1 cellular context compared by ENCODE assay signal in genomic region chr22:45671051-45671782, GRCh38.
TF ChIP-seq lines count a peak whose summit lies in the region.

No MANE protein-coding gene starts in this region.

TF ChIP-seq in HepG2, 621 proteins besides CTCF, POLR2A, EP300 and RAD21 (continued from another document):
- TF ChIP-seq ZNF784 (CRISPR knock-in tag; IDR thresholded peaks at IDR 0.05; ENCODE audit: borderline replicate concordance) (no peak), CBX2 (IDR thresholded peaks at IDR 0.05; ENCODE audit: low read depth, low read length) (no peak), CBX2 (CRISPR knock-in tag; IDR thresholded peaks at IDR 0.05; ENCODE audit: low read depth) (no peak), ZNF251 (CRISPR knock-in tag; IDR thresholded peaks at IDR 0.05) (no peak), AFF4 (CRISPR knock-in tag; IDR thresholded peaks at IDR 0.05) (no peak), THAP7 (CRISPR knock-in tag; IDR thresholded peaks at IDR 0.05) (no peak), ZNF7 (CRISPR knock-in tag; IDR thresholded peaks at IDR 0.05) (no peak), ZNF468 (CRISPR knock-in tag; IDR thresholded peaks at IDR 0.05) (no peak), FOXC1 (CRISPR knock-in tag; IDR thresholded peaks at IDR 0.05; ENCODE audit: borderline replicate concordance) (0 out of 2 replicates have a peak, but pooled peaks have one; percentile 4), ZNF12 (CRISPR knock-in tag; IDR thresholded peaks at IDR 0.05) (no peak), GABPA (IDR thresholded peaks at IDR 0.05; ENCODE audit: low read depth, low read length) (no peak), GABPA (CRISPR knock-in tag; IDR thresholded peaks at IDR 0.05; ENCODE audit: low read depth) (peak; percentile 92), MEIS2 (CRISPR knock-in tag; IDR thresholded peaks at IDR 0.05) (no peak), MTF1 (CRISPR knock-in tag; IDR thresholded peaks at IDR 0.05) (no peak), ZNF83 (CRISPR knock-in tag; IDR thresholded peaks at IDR 0.05; ENCODE audit: borderline replicate concordance) (no peak), ZNF558 (CRISPR knock-in tag; IDR thresholded peaks at IDR 0.05; ENCODE audit: borderline replicate concordance) (no peak), GLMP (CRISPR knock-in tag; IDR thresholded peaks at IDR 0.05; ENCODE audit: borderline replicate concordance) (no peak), ZEB1 (IDR thresholded peaks at IDR 0.05; ENCODE audit: insufficient replicate concordance, low read depth) (no peak), MEF2D (CRISPR knock-in tag; IDR thresholded peaks at IDR 0.05) (0 out of 2 replicates have a peak, but pooled peaks have one; percentile 13), THRA (CRISPR knock-in tag; IDR thresholded peaks at IDR 0.05; ENCODE audit: borderline replicate concordance) (no peak), PAXIP1 (CRISPR knock-in tag; conservative IDR thresholded peaks at IDR 0.05) (no peak; the same call in none of the 2 replicates), POGZ (CRISPR knock-in tag; IDR thresholded peaks at IDR 0.05) (no peak), ZNF260 (CRISPR knock-in tag; IDR thresholded peaks at IDR 0.05; ENCODE audit: borderline replicate concordance, low read depth) (no peak), KDM5B (CRISPR knock-in tag; IDR thresholded peaks at IDR 0.05; ENCODE audit: borderline replicate concordance) (no peak), SNAI1 (CRISPR knock-in tag; IDR thresholded peaks at IDR 0.05; ENCODE audit: borderline replicate concordance) (no peak), ZNF3 (CRISPR knock-in tag; IDR thresholded peaks at IDR 0.05) (no peak), ZNF407 (CRISPR knock-in tag; IDR thresholded peaks at IDR 0.05; ENCODE audit: not compliant biosample characterization) (no peak), ZNF557 (CRISPR knock-in tag; IDR thresholded peaks at IDR 0.05) (no peak), NKX3-1 (CRISPR knock-in tag; IDR thresholded peaks at IDR 0.05) (no peak), CAMTA2 (CRISPR knock-in tag; IDR thresholded peaks at IDR 0.05; ENCODE audit: borderline replicate concordance) (no peak), ZNF503 (CRISPR knock-in tag; IDR thresholded peaks at IDR 0.05) (no peak)
